Comparison of ENCODE assay signal across 1 cellular context in the genomic region with DNA sequence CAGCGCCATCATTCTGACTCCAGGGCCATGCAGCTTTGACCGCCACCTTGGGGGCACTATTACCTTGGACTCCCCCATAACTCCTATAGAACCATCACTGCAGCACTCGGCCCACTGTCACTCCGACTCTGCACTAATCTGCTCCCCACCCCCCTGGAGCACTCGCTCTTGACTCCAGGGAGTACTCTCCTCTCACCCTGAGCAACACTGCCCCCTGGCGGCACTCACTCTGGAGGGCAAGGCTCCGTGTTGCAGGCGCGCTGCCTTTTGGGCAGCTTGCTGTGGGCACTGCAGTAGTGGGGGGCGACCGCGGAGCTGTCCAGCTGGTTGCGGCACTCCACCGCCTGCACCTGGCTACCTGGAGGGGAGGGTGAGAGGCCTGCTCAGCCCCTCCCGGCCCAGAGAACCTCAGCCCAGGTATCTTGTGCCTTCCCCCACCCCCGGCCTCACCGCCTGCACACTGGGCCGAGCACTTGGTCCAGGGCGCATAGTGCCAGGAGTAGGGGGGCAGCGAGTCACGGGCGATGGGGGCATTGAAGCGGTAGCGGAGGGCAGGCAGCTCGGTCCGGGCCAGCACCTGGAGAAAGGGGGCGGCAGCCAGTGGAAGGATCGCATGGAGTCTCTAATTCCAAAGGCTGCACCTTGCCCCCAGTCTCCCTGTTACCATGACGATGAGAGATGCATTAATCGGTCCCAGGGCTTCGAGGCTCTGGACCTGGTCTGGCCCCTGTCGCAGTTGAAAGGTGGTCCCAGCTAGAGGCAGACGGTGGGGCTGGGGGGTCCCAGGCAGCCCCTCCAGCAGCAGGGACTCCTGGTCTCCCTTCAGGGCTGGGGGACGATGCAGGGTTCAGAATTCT.
A peak's percentile ranks its signal among the peaks of the same experiment; 100 is the strongest.
TF ChIP-seq lines count a peak whose summit lies in the region.

No MANE protein-coding gene starts in this region.

TF ChIP-seq in HEK293, 187 proteins besides CTCF, POLR2A, EP300 and RAD21 (continued from another document and continues in another):
- TF ChIP-seq, protein P1, sequence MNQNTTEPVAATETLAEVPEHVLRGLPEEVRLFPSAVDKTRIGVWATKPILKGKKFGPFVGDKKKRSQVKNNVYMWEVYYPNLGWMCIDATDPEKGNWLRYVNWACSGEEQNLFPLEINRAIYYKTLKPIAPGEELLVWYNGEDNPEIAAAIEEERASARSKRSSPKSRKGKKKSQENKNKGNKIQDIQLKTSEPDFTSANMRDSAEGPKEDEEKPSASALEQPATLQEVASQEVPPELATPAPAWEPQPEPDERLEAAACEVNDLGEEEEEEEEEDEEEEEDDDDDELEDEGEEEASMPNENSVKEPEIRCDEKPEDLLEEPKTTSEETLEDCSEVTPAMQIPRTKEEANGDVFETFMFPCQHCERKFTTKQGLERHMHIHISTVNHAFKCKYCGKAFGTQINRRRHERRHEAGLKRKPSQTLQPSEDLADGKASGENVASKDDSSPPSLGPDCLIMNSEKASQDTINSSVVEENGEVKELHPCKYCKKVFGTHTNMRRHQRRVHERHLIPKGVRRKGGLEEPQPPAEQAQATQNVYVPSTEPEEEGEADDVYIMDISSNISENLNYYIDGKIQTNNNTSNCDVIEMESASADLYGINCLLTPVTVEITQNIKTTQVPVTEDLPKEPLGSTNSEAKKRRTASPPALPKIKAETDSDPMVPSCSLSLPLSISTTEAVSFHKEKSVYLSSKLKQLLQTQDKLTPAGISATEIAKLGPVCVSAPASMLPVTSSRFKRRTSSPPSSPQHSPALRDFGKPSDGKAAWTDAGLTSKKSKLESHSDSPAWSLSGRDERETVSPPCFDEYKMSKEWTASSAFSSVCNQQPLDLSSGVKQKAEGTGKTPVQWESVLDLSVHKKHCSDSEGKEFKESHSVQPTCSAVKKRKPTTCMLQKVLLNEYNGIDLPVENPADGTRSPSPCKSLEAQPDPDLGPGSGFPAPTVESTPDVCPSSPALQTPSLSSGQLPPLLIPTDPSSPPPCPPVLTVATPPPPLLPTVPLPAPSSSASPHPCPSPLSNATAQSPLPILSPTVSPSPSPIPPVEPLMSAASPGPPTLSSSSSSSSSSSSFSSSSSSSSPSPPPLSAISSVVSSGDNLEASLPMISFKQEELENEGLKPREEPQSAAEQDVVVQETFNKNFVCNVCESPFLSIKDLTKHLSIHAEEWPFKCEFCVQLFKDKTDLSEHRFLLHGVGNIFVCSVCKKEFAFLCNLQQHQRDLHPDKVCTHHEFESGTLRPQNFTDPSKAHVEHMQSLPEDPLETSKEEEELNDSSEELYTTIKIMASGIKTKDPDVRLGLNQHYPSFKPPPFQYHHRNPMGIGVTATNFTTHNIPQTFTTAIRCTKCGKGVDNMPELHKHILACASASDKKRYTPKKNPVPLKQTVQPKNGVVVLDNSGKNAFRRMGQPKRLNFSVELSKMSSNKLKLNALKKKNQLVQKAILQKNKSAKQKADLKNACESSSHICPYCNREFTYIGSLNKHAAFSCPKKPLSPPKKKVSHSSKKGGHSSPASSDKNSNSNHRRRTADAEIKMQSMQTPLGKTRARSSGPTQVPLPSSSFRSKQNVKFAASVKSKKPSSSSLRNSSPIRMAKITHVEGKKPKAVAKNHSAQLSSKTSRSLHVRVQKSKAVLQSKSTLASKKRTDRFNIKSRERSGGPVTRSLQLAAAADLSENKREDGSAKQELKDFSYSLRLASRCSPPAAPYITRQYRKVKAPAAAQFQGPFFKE (tag by site-specific recombination; IDR thresholded peaks at IDR 0.05; ENCODE audit: borderline replicate concordance) = no peak
- no peak for TF ChIP-seq WT1 (tag by site-specific recombination; IDR thresholded peaks at IDR 0.05)
- TF ChIP-seq, protein P2, sequence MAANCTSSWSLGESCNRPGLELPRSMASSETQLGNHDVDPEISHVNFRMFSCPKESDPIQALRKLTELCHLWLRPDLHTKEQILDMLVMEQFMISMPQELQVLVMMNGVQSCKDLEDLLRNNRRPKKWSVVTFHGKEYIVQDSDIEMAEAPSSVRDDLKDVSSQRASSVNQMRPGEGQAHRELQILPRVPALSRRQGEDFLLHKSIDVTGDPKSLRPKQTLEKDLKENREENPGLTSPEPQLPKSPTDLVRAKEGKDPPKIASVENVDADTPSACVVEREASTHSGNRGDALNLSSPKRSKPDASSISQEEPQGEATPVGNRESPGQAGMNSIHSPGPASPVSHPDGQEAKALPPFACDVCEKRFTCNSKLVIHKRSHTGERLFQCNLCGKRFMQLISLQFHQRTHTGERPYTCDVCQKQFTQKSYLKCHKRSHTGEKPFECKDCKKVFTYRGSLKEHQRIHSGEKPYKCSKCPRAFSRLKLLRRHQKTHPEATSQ (tag by site-specific recombination; IDR thresholded peaks at IDR 0.05) = no peak
- peak; percentile 80; the same call in 1 of the 2 replicates for TF ChIP-seq ZSCAN30 (tag by site-specific recombination; IDR thresholded peaks at IDR 0.05)
- TF ChIP-seq, protein P3, sequence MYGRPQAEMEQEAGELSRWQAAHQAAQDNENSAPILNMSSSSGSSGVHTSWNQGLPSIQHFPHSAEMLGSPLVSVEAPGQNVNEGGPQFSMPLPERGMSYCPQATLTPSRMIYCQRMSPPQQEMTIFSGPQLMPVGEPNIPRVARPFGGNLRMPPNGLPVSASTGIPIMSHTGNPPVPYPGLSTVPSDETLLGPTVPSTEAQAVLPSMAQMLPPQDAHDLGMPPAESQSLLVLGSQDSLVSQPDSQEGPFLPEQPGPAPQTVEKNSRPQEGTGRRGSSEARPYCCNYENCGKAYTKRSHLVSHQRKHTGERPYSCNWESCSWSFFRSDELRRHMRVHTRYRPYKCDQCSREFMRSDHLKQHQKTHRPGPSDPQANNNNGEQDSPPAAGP (tag by site-specific recombination; IDR thresholded peaks at IDR 0.05) = no peak; the same call in 1 of the 2 replicates
- TF ChIP-seq, protein P4, sequence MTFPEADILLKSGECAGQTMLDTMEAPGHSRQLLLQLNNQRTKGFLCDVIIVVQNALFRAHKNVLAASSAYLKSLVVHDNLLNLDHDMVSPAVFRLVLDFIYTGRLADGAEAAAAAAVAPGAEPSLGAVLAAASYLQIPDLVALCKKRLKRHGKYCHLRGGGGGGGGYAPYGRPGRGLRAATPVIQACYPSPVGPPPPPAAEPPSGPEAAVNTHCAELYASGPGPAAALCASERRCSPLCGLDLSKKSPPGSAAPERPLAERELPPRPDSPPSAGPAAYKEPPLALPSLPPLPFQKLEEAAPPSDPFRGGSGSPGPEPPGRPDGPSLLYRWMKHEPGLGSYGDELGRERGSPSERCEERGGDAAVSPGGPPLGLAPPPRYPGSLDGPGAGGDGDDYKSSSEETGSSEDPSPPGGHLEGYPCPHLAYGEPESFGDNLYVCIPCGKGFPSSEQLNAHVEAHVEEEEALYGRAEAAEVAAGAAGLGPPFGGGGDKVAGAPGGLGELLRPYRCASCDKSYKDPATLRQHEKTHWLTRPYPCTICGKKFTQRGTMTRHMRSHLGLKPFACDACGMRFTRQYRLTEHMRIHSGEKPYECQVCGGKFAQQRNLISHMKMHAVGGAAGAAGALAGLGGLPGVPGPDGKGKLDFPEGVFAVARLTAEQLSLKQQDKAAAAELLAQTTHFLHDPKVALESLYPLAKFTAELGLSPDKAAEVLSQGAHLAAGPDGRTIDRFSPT (tag by site-specific recombination; IDR thresholded peaks at IDR 0.05) = peak; percentile 76; the same call in 1 of the 2 replicates
- TF ChIP-seq ZNF239 (tag by site-specific recombination; IDR thresholded peaks at IDR 0.05) = no peak
- TF ChIP-seq GLIS1 (tag by site-specific recombination; IDR thresholded peaks at IDR 0.05) = peak; percentile 50
- peak; percentile 49 for TF ChIP-seq ZNF654 (tag by site-specific recombination; IDR thresholded peaks at IDR 0.05; ENCODE audit: low read depth)
- TF ChIP-seq SCRT2 (tag by site-specific recombination; IDR thresholded peaks at IDR 0.05) = no peak
- TF ChIP-seq, protein P5, sequence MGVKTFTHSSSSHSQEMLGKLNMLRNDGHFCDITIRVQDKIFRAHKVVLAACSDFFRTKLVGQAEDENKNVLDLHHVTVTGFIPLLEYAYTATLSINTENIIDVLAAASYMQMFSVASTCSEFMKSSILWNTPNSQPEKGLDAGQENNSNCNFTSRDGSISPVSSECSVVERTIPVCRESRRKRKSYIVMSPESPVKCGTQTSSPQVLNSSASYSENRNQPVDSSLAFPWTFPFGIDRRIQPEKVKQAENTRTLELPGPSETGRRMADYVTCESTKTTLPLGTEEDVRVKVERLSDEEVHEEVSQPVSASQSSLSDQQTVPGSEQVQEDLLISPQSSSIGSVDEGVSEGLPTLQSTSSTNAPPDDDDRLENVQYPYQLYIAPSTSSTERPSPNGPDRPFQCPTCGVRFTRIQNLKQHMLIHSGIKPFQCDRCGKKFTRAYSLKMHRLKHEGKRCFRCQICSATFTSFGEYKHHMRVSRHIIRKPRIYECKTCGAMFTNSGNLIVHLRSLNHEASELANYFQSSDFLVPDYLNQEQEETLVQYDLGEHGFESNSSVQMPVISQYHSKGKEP (tag by site-specific recombination; IDR thresholded peaks at IDR 0.05) = no peak
- no peak for TF ChIP-seq ZNF76 (tag by site-specific recombination; IDR thresholded peaks at IDR 0.05; ENCODE audit: borderline replicate concordance, low read depth)
- no peak for TF ChIP-seq TRIM28 (IDR thresholded peaks at IDR 0.05; ENCODE audit: borderline replicate concordance, low read length)
- TF ChIP-seq, protein P6, sequence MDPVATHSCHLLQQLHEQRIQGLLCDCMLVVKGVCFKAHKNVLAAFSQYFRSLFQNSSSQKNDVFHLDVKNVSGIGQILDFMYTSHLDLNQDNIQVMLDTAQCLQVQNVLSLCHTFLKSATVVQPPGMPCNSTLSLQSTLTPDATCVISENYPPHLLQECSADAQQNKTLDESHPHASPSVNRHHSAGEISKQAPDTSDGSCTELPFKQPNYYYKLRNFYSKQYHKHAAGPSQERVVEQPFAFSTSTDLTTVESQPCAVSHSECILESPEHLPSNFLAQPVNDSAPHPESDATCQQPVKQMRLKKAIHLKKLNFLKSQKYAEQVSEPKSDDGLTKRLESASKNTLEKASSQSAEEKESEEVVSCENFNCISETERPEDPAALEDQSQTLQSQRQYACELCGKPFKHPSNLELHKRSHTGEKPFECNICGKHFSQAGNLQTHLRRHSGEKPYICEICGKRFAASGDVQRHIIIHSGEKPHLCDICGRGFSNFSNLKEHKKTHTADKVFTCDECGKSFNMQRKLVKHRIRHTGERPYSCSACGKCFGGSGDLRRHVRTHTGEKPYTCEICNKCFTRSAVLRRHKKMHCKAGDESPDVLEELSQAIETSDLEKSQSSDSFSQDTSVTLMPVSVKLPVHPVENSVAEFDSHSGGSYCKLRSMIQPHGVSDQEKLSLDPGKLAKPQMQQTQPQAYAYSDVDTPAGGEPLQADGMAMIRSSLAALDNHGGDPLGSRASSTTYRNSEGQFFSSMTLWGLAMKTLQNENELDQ (tag by site-specific recombination; IDR thresholded peaks at IDR 0.05; ENCODE audit: low read depth) = no peak
- TF ChIP-seq, protein P7, sequence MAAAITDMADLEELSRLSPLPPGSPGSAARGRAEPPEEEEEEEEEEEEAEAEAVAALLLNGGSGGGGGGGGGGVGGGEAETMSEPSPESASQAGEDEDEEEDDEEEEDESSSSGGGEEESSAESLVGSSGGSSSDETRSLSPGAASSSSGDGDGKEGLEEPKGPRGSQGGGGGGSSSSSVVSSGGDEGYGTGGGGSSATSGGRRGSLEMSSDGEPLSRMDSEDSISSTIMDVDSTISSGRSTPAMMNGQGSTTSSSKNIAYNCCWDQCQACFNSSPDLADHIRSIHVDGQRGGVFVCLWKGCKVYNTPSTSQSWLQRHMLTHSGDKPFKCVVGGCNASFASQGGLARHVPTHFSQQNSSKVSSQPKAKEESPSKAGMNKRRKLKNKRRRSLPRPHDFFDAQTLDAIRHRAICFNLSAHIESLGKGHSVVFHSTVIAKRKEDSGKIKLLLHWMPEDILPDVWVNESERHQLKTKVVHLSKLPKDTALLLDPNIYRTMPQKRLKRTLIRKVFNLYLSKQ (tag by site-specific recombination; IDR thresholded peaks at IDR 0.05; ENCODE audit: borderline replicate concordance) = no peak
- no peak for TF ChIP-seq ZNF394 (tag by site-specific recombination; IDR thresholded peaks at IDR 0.05; ENCODE audit: borderline replicate concordance)
- no peak for TF ChIP-seq ZNF585B (tag by site-specific recombination; IDR thresholded peaks at IDR 0.05)
- TF ChIP-seq ZNF785 (tag by site-specific recombination; IDR thresholded peaks at IDR 0.05) = no peak
- no peak for TF ChIP-seq BCL11B (tag by site-specific recombination; IDR thresholded peaks at IDR 0.05; ENCODE audit: low read depth)
- TF ChIP-seq, protein P8, sequence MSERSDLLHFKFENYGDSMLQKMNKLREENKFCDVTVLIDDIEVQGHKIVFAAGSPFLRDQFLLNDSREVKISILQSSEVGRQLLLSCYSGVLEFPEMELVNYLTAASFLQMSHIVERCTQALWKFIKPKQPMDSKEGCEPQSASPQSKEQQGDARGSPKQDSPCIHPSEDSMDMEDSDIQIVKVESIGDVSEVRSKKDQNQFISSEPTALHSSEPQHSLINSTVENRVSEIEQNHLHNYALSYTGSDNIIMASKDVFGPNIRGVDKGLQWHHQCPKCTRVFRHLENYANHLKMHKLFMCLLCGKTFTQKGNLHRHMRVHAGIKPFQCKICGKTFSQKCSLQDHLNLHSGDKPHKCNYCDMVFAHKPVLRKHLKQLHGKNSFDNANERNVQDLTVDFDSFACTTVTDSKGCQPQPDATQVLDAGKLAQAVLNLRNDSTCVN (tag by site-specific recombination; optimal IDR thresholded peaks at IDR 0.05) = peak; percentile 23
- peak; percentile 95 for TF ChIP-seq ZNF2 (tag by site-specific recombination; IDR thresholded peaks at IDR 0.05)
- TF ChIP-seq ZNF202 (tag by site-specific recombination; IDR thresholded peaks at IDR 0.05; ENCODE audit: borderline replicate concordance) = no peak
- no peak for TF ChIP-seq ZIC2 (tag by site-specific recombination; IDR thresholded peaks at IDR 0.05)
- TF ChIP-seq, protein P9, sequence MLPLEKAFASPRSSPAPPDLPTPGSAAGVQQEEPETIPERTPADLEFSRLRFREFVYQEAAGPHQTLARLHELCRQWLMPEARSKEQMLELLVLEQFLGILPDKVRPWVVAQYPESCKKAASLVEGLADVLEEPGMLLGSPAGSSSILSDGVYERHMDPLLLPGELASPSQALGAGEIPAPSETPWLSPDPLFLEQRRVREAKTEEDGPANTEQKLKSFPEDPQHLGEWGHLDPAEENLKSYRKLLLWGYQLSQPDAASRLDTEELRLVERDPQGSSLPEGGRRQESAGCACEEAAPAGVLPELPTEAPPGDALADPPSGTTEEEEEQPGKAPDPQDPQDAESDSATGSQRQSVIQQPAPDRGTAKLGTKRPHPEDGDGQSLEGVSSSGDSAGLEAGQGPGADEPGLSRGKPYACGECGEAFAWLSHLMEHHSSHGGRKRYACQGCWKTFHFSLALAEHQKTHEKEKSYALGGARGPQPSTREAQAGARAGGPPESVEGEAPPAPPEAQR (tag by site-specific recombination; IDR thresholded peaks at IDR 0.05) = no peak
- TF ChIP-seq, protein P10, sequence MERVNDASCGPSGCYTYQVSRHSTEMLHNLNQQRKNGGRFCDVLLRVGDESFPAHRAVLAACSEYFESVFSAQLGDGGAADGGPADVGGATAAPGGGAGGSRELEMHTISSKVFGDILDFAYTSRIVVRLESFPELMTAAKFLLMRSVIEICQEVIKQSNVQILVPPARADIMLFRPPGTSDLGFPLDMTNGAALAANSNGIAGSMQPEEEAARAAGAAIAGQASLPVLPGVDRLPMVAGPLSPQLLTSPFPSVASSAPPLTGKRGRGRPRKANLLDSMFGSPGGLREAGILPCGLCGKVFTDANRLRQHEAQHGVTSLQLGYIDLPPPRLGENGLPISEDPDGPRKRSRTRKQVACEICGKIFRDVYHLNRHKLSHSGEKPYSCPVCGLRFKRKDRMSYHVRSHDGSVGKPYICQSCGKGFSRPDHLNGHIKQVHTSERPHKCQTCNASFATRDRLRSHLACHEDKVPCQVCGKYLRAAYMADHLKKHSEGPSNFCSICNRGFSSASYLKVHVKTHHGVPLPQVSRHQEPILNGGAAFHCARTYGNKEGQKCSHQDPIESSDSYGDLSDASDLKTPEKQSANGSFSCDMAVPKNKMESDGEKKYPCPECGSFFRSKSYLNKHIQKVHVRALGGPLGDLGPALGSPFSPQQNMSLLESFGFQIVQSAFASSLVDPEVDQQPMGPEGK (tag by site-specific recombination; IDR thresholded peaks at IDR 0.05) = peak; percentile 57; the same call in 1 of the 2 replicates
- no peak for TF ChIP-seq ZNF747 (tag by site-specific recombination; IDR thresholded peaks at IDR 0.05)
- TF ChIP-seq ZNF629 (tag by site-specific recombination; IDR thresholded peaks at IDR 0.05) = no peak
- TF ChIP-seq ZNF248 (tag by site-specific recombination; IDR thresholded peaks at IDR 0.05) = no peak
